9 cellular contexts compared by ENCODE assay signal in genomic region chr12:95205685-95206084, GRCh38. TPM values are rescaled to one million over a fixed set of nuclear protein-coding genes. Genes with fewer than 3 reads are reported as not detected.
DNase-seq lines count a peak whose midpoint lies in the region; ATAC-seq and TF ChIP-seq lines count a peak whose summit lies in the region.
"Had no signal": no experiment of that assay in that cellular context is flagged by ENCODE, and none has a peak within 500 bp of the region (broad histone marks: within the 10 kb centered on the region; RNA-seq: fewer than 3 reads in every experiment).

No MANE protein-coding gene starts in this region.

- peaks cover 32% of the 10 kb centered on the region for H3K4me1 Mint-ChIP-seq in neural crest cell
- H3K4me1 Mint-ChIP-seq in naive thymus-derived CD8-positive, alpha-beta T cell: peaks cover 6 to 21% (median 13%) of the 10 kb centered on the region in 4 donors

- H3K36me3 ChIP-seq in BJ (ENCODE audit: control insufficient read depth, insufficient read depth, low read length) (no peaks in the 10 kb centered on the region), Peyer's patch (peaks cover 0 to 7% (median 0%) of the 10 kb centered on the region in 3 donors), esophagus squamous epithelium (no peaks in the 10 kb centered on the region)

- H3K27me3 Mint-ChIP-seq in neural crest cell (ENCODE audit: low read depth): peaks cover 2% of the 10 kb centered on the region
- H3K27me3 Mint-ChIP-seq in naive thymus-derived CD8-positive, alpha-beta T cell: peaks cover 0 to 2% (median 0%) of the 10 kb centered on the region in 5 donors

- POLR2A ChIA-PET in BJ (lab: Charles Lee): no interaction called here
- POLR2A ChIA-PET in naive thymus-derived CD8-positive, alpha-beta T cell (lab: Charles Lee): no interaction called here

- TF ChIP-seq POLR2A in Peyer's patch (IDR thresholded peaks at IDR 0.05): no peak
- peak in 1 of 4 donors; percentile 21 for TF ChIP-seq POLR2A in esophagus squamous epithelium (IDR thresholded peaks at IDR 0.05)

- intact Hi-C loops in esophagus squamous epithelium (cut with DNase I): no loop called here

- TF ChIP-seq CTCF in BJ (IDR thresholded peaks at IDR 0.05; ENCODE audit: insufficient read depth, low read depth, low read length) (no peak), Peyer's patch (IDR thresholded peaks at IDR 0.05) (no peak), esophagus squamous epithelium (IDR thresholded peaks at IDR 0.05) (no peak), neural crest cell (conservative IDR thresholded peaks at IDR 0.05) (no peak)

- no peaks in the 10 kb centered on the region for H3K27me3 ChIP-seq in BJ (ENCODE audit: control insufficient read depth, insufficient read depth, low read length)
- no peaks in the 10 kb centered on the region for H3K27me3 ChIP-seq in Peyer's patch
- H3K27me3 ChIP-seq in esophagus squamous epithelium: no peaks in the 10 kb centered on the region

- peak overlapping the region; percentile 61 for H3K27ac Mint-ChIP-seq in neural crest cell (ENCODE audit: unreplicated experiment)
- H3K27ac Mint-ChIP-seq in naive thymus-derived CD8-positive, alpha-beta T cell: peak overlapping the region in 1 of 10 donors; percentile 75
- H3K27ac Mint-ChIP-seq: activated CD4-positive, alpha-beta memory T cell treated with anti-CD3 and anti-CD28 coated beads for 36 hours had no signal

- H3K9me3 Mint-ChIP-seq in neural crest cell: no peaks in the 10 kb centered on the region
- no peaks in the 10 kb centered on the region for H3K9me3 Mint-ChIP-seq in naive thymus-derived CD8-positive, alpha-beta T cell
- H3K9me3 Mint-ChIP-seq: activated CD4-positive, alpha-beta memory T cell treated with anti-CD3 and anti-CD28 coated beads for 36 hours had no signal

- no peak overlapping the region for H3K4me3 Mint-ChIP-seq in neural crest cell
- H3K4me3 Mint-ChIP-seq in naive thymus-derived CD8-positive, alpha-beta T cell: no peak overlapping the region
- H3K4me3 Mint-ChIP-seq: activated CD4-positive, alpha-beta memory T cell treated with anti-CD3 and anti-CD28 coated beads for 36 hours had no signal

- H3K4me1 ChIP-seq in Peyer's patch (peaks cover 0 to 33% (median 1%) of the 10 kb centered on the region in 4 donors), esophagus squamous epithelium (peaks cover 30 to 72% (median 46%) of the 10 kb centered on the region in 3 donors)

- H3K9me3 ChIP-seq in Peyer's patch (no peaks in the 10 kb centered on the region), esophagus squamous epithelium (no peaks in the 10 kb centered on the region)

- 4 to 22% methylated on average over 2 to 4 of the region's 4 CpGs for WGBS in esophagus squamous epithelium, 2 donors

- CTCF ChIA-PET in BJ (lab: Yijun Ruan, JAX): interaction anchor here (0.9 to 1.5 kb wide), 3 partner anchors 12 to 59 kb away, joined by 3 to 4 read pairs (median 3); partner anchors contain the start of genes FGD6 and VEZT

- H3K4me3 ChIP-seq in BJ (ENCODE audit: low read depth, low read length) (no peak overlapping the region), Peyer's patch (no peak overlapping the region), esophagus squamous epithelium (peak overlapping the region in 1 of 4 donors; percentile 0)

- DNase-seq in BJ (ENCODE audit: low read depth): peak; percentile 63
- no peak for DNase-seq in Peyer's patch
- no peak for DNase-seq in esophagus squamous epithelium (lab: John Stamatoyannopoulos, UW)
- peak; percentile 1 for DNase-seq in neural crest cell (ENCODE audit: low read depth, low spot score)
- DNase-seq in NCI-H82 (lab: John Stamatoyannopoulos, UW): no peak
- no peak for DNase-seq in NCI-H748 treated with DMSO at 0.1 percent for 48 hours (lab: John Stamatoyannopoulos, UW)
- DNase-seq in naive thymus-derived CD8-positive, alpha-beta T cell: no peak
- DNase-seq: activated CD4-positive, alpha-beta memory T cell treated with anti-CD3 and anti-CD28 coated beads for 36 hours had no signal

- H3K36me3 Mint-ChIP-seq in neural crest cell (ENCODE audit: low read depth): peaks cover 11% of the 10 kb centered on the region
- H3K36me3 Mint-ChIP-seq in naive thymus-derived CD8-positive, alpha-beta T cell: no peaks in the 10 kb centered on the region
- H3K36me3 Mint-ChIP-seq: activated CD4-positive, alpha-beta memory T cell treated with anti-CD3 and anti-CD28 coated beads for 36 hours had no signal

- H3K27ac ChIP-seq in Peyer's patch: peak overlapping the region in 3 of 4 donors; percentile 26 to 65 (median 44)
- peak overlapping the region; percentile 76 to 88 (median 82) for H3K27ac ChIP-seq in esophagus squamous epithelium

- ATAC-seq in naive thymus-derived CD8-positive, alpha-beta T cell: no peak
- ATAC-seq in GM21360 (IDR thresholded peaks at IDR 0.05; ENCODE audit: unreplicated experiment): no peak

RNA-seq across cellular contexts. Expression of gene FGD6, which starts 11.6 kb away (rescaled TPM):
- polyA plus RNA-seq in BJ (2011; rRNA removed): 2.1 and 4.4 TPM in 2 replicates
- polyA minus RNA-seq in BJ (2011; rRNA and poly(A)+ RNA removed): 4.5 and 4.9 TPM in 2 replicates
- total RNA-seq in Peyer's patch (10 to 100 TPM; 14.9 to 24.3 (median 22.4) TPM), esophagus squamous epithelium (10 to 100 TPM; 10.0 to 19.1 (median 13.2) TPM), neural crest cell (17.3 and 17.4 TPM in 2 replicates)
- under 1 TPM; 0.78 to 0.99 TPM for total RNA-seq in naive thymus-derived CD8-positive, alpha-beta T cell
- under 1 TPM in 2 of 3 donors, not detected in 1; 0.04 to 0.16 TPM for polyA plus RNA-seq in naive thymus-derived CD8-positive, alpha-beta T cell

RNA-seq across cellular contexts. Expression of gene VEZT, which starts 11.9 kb away (rescaled TPM):
- 50.6 and 97.2 TPM in 2 replicates for polyA plus RNA-seq in BJ (2011; rRNA removed)
- 51.5 and 52.8 TPM in 2 replicates for polyA minus RNA-seq in BJ (2011; rRNA and poly(A)+ RNA removed)
- total RNA-seq in Peyer's patch: 100 to 1,000 TPM in 2 of 4 donors, 10 to 100 TPM in 2; 76.5 to 121 (median 95.2) TPM
- total RNA-seq in esophagus squamous epithelium: 10 to 100 TPM; 27.7 to 82.0 (median 45.3) TPM
- total RNA-seq in neural crest cell: 79.1 and 80.8 TPM in 2 replicates
- total RNA-seq in naive thymus-derived CD8-positive, alpha-beta T cell: 10 to 100 TPM; 44.8 TPM
- polyA plus RNA-seq in naive thymus-derived CD8-positive, alpha-beta T cell: 10 to 100 TPM; 17.4 to 22.7 (median 19.4) TPM

Comparison
In these comparisons a context has a peak if more than half of its experiments do, and no peak if none do; other contexts are left out.
1. DNase-seq: peak in BJ (single experiment) and neural crest cell (single experiment); none in Peyer's patch (0 of 3), esophagus squamous epithelium (single experiment), NCI-H82 (single experiment), NCI-H748 treated with DMSO at 0.1 percent for 48 hours (single experiment) and naive thymus-derived CD8-positive, alpha-beta T cell (0 of 10).